ENCODE assay signal across 14 cellular contexts in genomic region chr3:172848910-172849309, GRCh38.
DNase-seq lines count a peak whose midpoint lies in the region; TF ChIP-seq lines count a peak whose summit lies in the region.
"Had no signal": no experiment of that assay in that cellular context is flagged by ENCODE, and none has a peak within 500 bp of the region (broad histone marks: within the 10 kb centered on the region; RNA-seq: fewer than 3 reads in every experiment).

No MANE protein-coding gene starts in this region.

- peaks cover 16% of the 10 kb centered on the region for H3K4me1 ChIP-seq in smooth muscle cell (ENCODE audit: low read depth)
- H3K4me1 ChIP-seq: gastroesophageal sphincter had no signal

- no peak overlapping the region for H2AFZ ChIP-seq in smooth muscle cell (ENCODE audit: low read depth)

- H3K9me3 ChIP-seq in SK-N-MC (ENCODE audit: low read depth, low read length) (no peaks in the 10 kb centered on the region), smooth muscle cell (replicated peaks; ENCODE audit: low read depth) (no peaks in the 10 kb centered on the region)
- H3K9me3 ChIP-seq: gastroesophageal sphincter had no signal

- H4K20me1 ChIP-seq in smooth muscle cell (ENCODE audit: low read depth), result no peaks in the 10 kb centered on the region

- TF ChIP-seq CTCF in fibroblast of pulmonary artery (IDR thresholded peaks at IDR 0.05; ENCODE audit: low read length, missing control alignments), result no peak
- no peak for TF ChIP-seq CTCF in smooth muscle cell (IDR thresholded peaks at IDR 0.05; ENCODE audit: borderline replicate concordance, insufficient read depth, poor library complexity, severe bottlenecking)

- H3K79me2 ChIP-seq in smooth muscle cell (ENCODE audit: low read depth), result no peaks in the 10 kb centered on the region

- H3K4me3 ChIP-seq in SK-N-MC (no peak overlapping the region), fibroblast of pulmonary artery (replicated peaks; ENCODE audit: low read depth, low read length) (no peak overlapping the region), smooth muscle cell (no peak overlapping the region)
- H3K4me3 ChIP-seq: gastroesophageal sphincter had no signal

- no peaks in the 10 kb centered on the region for H3F3A ChIP-seq in smooth muscle cell (ENCODE audit: low read depth)

- peak overlapping the region; percentile 1 for H3K4me2 ChIP-seq in smooth muscle cell

- H3K27me3 ChIP-seq in smooth muscle cell (ENCODE audit: low read depth), result no peaks in the 10 kb centered on the region
- H3K27me3 ChIP-seq: gastroesophageal sphincter had no signal

- DNase-seq in GM04504 (ENCODE audit: low read depth) (peak; percentile 21), SK-N-MC (ENCODE audit: low read depth, low spot score) (peak; percentile 95), fibroblast of pulmonary artery (ENCODE audit: low read depth) (peak; percentile 89), smooth muscle cell (lab: John Stamatoyannopoulos, UW; ENCODE audit: unreplicated experiment) (no peak), SHP77 (lab: John Stamatoyannopoulos, UW) (no peak), cerebellar nuclear complex (lab: John Stamatoyannopoulos, UW) (no peak), pons (ENCODE audit: low spot score) (no peak)
- DNase-seq: activated CD8-positive, alpha-beta memory T cell treated with anti-CD3 and anti-CD28 coated beads for 24 hours; aorta; CD4-positive, alpha-beta T cell; immature natural killer cell; stimulated activated naive B cell treated with anti-CD40 and anti-IgM and Interleukin-4, amounts not matched to agents 10 μg/mL and 1 μg/mL and 100 μg/mL, for 72 hours; WERI-Rb-1 had no signal

- WGBS in smooth muscle cell (ENCODE audit: low lambda C conversion rate), result 18% methylated on average over 1 of the region's 1 CpG

- no peak overlapping the region for H3K9ac ChIP-seq in SK-N-MC (ENCODE audit: insufficient read length)
- H3K9ac ChIP-seq in smooth muscle cell (ENCODE audit: low read depth), result no peak overlapping the region

- H3K36me3 ChIP-seq in SK-N-MC (ENCODE audit: insufficient read depth, low read length) (no peaks in the 10 kb centered on the region), smooth muscle cell (ENCODE audit: low read depth) (no peaks in the 10 kb centered on the region)
- H3K36me3 ChIP-seq: gastroesophageal sphincter, WERI-Rb-1 had no signal

- H3K27ac ChIP-seq in SK-N-MC (no peak overlapping the region), smooth muscle cell (ENCODE audit: low read depth) (no peak overlapping the region)
- H3K27ac ChIP-seq: gastroesophageal sphincter, WERI-Rb-1 had no signal

Comparison
In these comparisons a context has a peak if more than half of its experiments do, and no peak if none do; other contexts are left out.
1. DNase-seq: peak in GM04504 (single experiment), SK-N-MC (single experiment) and fibroblast of pulmonary artery (single experiment); none in smooth muscle cell (single experiment), SHP77 (0 of 2), cerebellar nuclear complex (0 of 2) and pons (single experiment).